27 cellular contexts compared by ENCODE assay signal in genomic region chr5:155466851-155467250, GRCh38.
"Had no signal": no experiment of that assay in that cellular context is flagged by ENCODE, and none has a peak within 500 bp of the region (broad histone marks: within the 10 kb centered on the region; RNA-seq: fewer than 3 reads in every experiment).

No MANE protein-coding gene starts in this region.

- H3K4me1 ChIP-seq: left lung, lower lobe of right lung, pancreas, prostate gland, sigmoid colon, spleen, tibial nerve, uterus had no signal

- H3K27me3 ChIP-seq: left lung, pancreas, sigmoid colon, spleen, tibial nerve, uterus had no signal

- DNase-seq: immature natural killer cell; kidney; left colon; left lung; lower lobe of right lung; mammary epithelial cell; mesenchymal stem cell; naive thymus-derived CD8-positive, alpha-beta T cell; nucleus accumbens; pancreas; posterior cingulate gyrus; retina; right cardiac atrium; sigmoid colon; small intestine; spleen; stimulated activated CD4-positive, alpha-beta T cell treated with anti-CD3 and anti-CD28 coated beads, Interleukin-1b, Interleukin-23, amount 100 ng/mL, for 48 hours; stimulated activated CD4-positive, alpha-beta T cell treated with anti-CD3 and anti-CD28 coated beads, Interleukin-2, amount 100 ng/mL, for 48 hours; stimulated activated CD4-positive, alpha-beta T cell treated with anti-CD3 and anti-CD28 coated beads, Interleukin-4, amount 100 ng/mL, for 4 hours; stimulated activated CD8-positive, alpha-beta memory T cell treated with anti-CD3 and anti-CD28 coated beads, Interleukin-4, amount 100 ng/mL, for 48 hours; stimulated activated naive CD4-positive, alpha-beta T cell treated with Interleukin-2 at 50 U/mL for 16 hours; stimulated activated naive CD8-positive, alpha-beta T cell treated with anti-CD3 and anti-CD28 coated beads, Interleukin-15, amount 100 ng/mL, for 72 hours; substantia nigra; uterus had no signal

- H3K27ac ChIP-seq: left lung, lower lobe of right lung, pancreas, prostate gland, sigmoid colon, spleen, tibial nerve, uterus had no signal

- H3K36me3 ChIP-seq: left lung, lower lobe of right lung, pancreas, prostate gland, sigmoid colon, spleen, tibial nerve, uterus had no signal

- H3K9me3 ChIP-seq: lower lobe of right lung, pancreas, prostate gland, uterus had no signal

- H3K4me3 ChIP-seq: left lung, lower lobe of right lung, pancreas, prostate gland, sigmoid colon, spleen, tibial nerve, uterus had no signal

- FAIRE-seq: islet of Langerhans, kidney, pancreas, small intestine had no signal
